ENCODE assay signal across 14 cellular contexts in the genomic region with DNA sequence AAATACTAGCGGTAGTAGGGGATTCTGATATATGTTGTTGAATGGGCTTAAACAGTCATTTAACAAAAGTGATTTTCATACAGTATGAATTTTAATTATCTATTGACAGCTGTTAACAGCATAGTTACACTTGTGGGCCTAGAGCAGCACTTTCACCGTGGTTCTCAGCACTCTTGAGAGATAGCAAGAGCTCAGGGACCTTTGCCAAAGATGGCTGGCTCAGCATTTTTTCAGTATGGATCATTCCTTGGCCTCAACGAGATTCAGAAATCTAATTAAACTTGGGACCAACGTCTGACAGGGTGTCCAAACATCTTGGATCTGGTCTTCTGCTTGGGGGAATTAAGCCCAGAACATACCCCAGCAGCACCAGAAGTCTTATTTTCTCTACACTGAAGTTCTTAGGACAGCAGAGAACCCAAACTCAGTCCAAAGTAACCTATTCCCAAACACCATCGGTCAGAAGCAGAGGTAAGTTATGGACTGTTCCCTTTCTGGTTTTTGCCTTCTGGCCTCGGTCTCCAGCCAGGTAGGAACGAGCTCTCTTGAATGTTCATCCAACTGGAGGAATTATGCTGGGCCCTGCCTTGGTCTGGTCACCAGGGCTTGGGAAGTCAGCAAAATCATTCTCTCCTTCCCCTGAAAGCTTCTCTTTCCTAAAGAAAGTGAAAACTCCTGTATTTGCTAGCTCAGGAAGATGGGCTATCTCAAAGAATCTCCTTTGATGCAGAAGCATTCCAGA. TPM values are rescaled to one million over a fixed set of nuclear protein-coding genes. Genes with fewer than 3 reads are reported as not detected.
DNase-seq lines count a peak whose midpoint lies in the region; TF ChIP-seq lines count a peak whose summit lies in the region.
"Had no signal": no experiment of that assay in that cellular context is flagged by ENCODE, and none has a peak within 500 bp of the region (broad histone marks: within the 10 kb centered on the region; RNA-seq: fewer than 3 reads in every experiment).

No MANE protein-coding gene starts in this region.

- H3K9me3 ChIP-seq in subcutaneous abdominal adipose tissue (ENCODE audit: control insufficient read depth in 5 of 5, low read length in 5 of 5): no peaks in the 10 kb centered on the region
- H3K9me3 ChIP-seq: Caco-2, right lobe of liver, suprapubic skin had no signal

- H3K9ac ChIP-seq in subcutaneous abdominal adipose tissue (ENCODE audit: low read length in 5 of 5): peak overlapping the region in 1 of 5 donors; percentile 8

- no peak overlapping the region for H3K27ac ChIP-seq in brain microvascular endothelial cell
- peak overlapping the region; percentile 43 for H3K27ac ChIP-seq in subcutaneous abdominal adipose tissue (ENCODE audit: low read depth, low read length)
- H3K27ac ChIP-seq: cardiac muscle cell, right lobe of liver, suprapubic skin had no signal

- H3K4me1 ChIP-seq in subcutaneous abdominal adipose tissue (ENCODE audit: control insufficient read depth in 5 of 5, insufficient read depth in 5 of 5, low read length in 5 of 5): peaks cover 0 to 23% (median 13%) of the 10 kb centered on the region in 5 donors
- H3K4me1 ChIP-seq: Caco-2, right lobe of liver had no signal

- TF ChIP-seq CTCF in brain microvascular endothelial cell (IDR thresholded peaks at IDR 0.05; ENCODE audit: low read depth, low read length, missing control alignments) (no peak), lower leg skin (IDR thresholded peaks at IDR 0.05) (no peak)

- H3K27me3 ChIP-seq in brain microvascular endothelial cell (replicated peaks) (no peaks in the 10 kb centered on the region), subcutaneous abdominal adipose tissue (ENCODE audit: control insufficient read depth in 5 of 5, insufficient read depth in 4 of 5, low read length in 5 of 5) (no peaks in the 10 kb centered on the region)
- H3K27me3 ChIP-seq: cardiac muscle cell, right lobe of liver, suprapubic skin had no signal

- H3K4me3 ChIP-seq in brain microvascular endothelial cell (ENCODE audit: low read depth, low read length): no peak overlapping the region
- no peak overlapping the region for H3K4me3 ChIP-seq in lower leg skin (ENCODE audit: low read depth, poor library complexity, severe bottlenecking)
- no peak overlapping the region for H3K4me3 ChIP-seq in subcutaneous abdominal adipose tissue (ENCODE audit: low read depth in 1 of 5, low read length in 5 of 5)
- H3K4me3 ChIP-seq: cardiac muscle cell, right lobe of liver, suprapubic skin had no signal

- in situ Hi-C loops in brain microvascular endothelial cell (cut with HindIII; ENCODE audit: low pct_ligation_motif_present, low sequenced_read_pairs): no loop called here

- intact Hi-C loops in lower leg skin (cut with DNase I; ENCODE audit: low total_unique reads): no loop called here

- DNase-seq in HCEC 1CT (peak; percentile 60), brain microvascular endothelial cell (peak; percentile 34), lower leg skin (ENCODE audit: low spot score in 2 of 2) (peak; percentile 36 to 86), cerebellum (ENCODE audit: low spot score) (no peak), kidney tubule cell (ENCODE audit: low spot score) (no peak)
- no peak for DNase-seq in activated CD4-positive, CD25-positive, alpha-beta regulatory T cell (lab: John Stamatoyannopoulos, UW)
- DNase-seq: activated CD4-positive, alpha-beta T cell treated with anti-CD3 and anti-CD28 coated beads, Interleukin-2, amount 10 ng/mL, durations not matched to agents 24 days and 14 days; Caco-2; T-helper 2 cell had no signal

- WGBS in lower leg skin, 2 donors: 58 to 60% methylated on average over 7 of the region's 7 CpGs

- no peaks in the 10 kb centered on the region for H3K36me3 ChIP-seq in brain microvascular endothelial cell (replicated peaks)
- peaks cover 12 to 25% (median 20%) of the 10 kb centered on the region in 5 donors for H3K36me3 ChIP-seq in subcutaneous abdominal adipose tissue (ENCODE audit: control insufficient read depth in 5 of 5, insufficient read depth in 5 of 5, low read length in 5 of 5)

- no peak for TF ChIP-seq POLR2A in lower leg skin (IDR thresholded peaks at IDR 0.05)

RNA-seq across cellular contexts. Expression of gene PRPH2, which starts 25.7 kb away (rescaled TPM):
- under 1 TPM in 1 of 4 donors, not detected in 3; 0.16 TPM for total RNA-seq in lower leg skin
- total RNA-seq in cerebellum: 5.4 TPM
- total RNA-seq: activated CD4-positive, alpha-beta T cell treated with anti-CD3 and anti-CD28 coated beads, Interleukin-2, amount 10 ng/mL, durations not matched to agents 24 days and 14 days; Caco-2; NCI-H460 had no signal

RNA-seq across cellular contexts. Expression of gene TBCC, which starts 49.2 kb away (rescaled TPM):
- total RNA-seq in lower leg skin: 10 to 100 TPM; 40.3 to 55.5 (median 45.3) TPM
- 29.6 TPM for total RNA-seq in cerebellum

Comparison
In these comparisons a context has a peak if more than half of its experiments do, and no peak if none do; other contexts are left out.
1. DNase-seq: peak in HCEC 1CT (single experiment), brain microvascular endothelial cell (single experiment) and lower leg skin (2 of 2); none in activated CD4-positive, CD25-positive, alpha-beta regulatory T cell (0 of 4), cerebellum (single experiment) and kidney tubule cell (single experiment).